11 cellular contexts compared by ENCODE assay signal in the genomic region with DNA sequence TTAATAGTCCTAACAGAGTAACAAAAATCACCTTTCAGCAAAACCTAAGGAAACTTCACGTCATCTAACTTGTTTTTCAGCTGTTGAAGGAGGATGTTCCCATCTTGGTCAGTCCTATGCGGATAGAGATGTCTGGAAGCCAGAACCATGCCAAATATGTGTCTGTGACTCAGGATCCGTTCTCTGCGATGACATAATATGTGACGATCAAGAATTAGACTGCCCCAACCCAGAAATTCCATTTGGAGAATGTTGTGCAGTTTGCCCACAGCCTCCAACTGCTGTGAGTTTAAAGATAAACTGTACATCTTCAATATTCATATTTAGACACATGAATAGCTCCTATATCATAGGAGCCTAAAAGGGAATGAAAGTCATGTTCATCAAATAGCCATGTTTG. TPM values are rescaled to one million over a fixed set of nuclear protein-coding genes. Genes with fewer than 3 reads are reported as not detected.
A peak's percentile ranks its signal among the peaks of the same experiment; 100 is the strongest.
DNase-seq lines count a peak whose midpoint lies in the region; ATAC-seq, FAIRE-seq and TF ChIP-seq lines count a peak whose summit lies in the region.
"Had no signal": no experiment of that assay in that cellular context is flagged by ENCODE, and none has a peak within 500 bp of the region (broad histone marks: within the 10 kb centered on the region; RNA-seq: fewer than 3 reads in every experiment).

No MANE protein-coding gene starts in this region.

- H2BK15ac ChIP-seq in H9 (ENCODE audit: low read depth, low read length): no peak overlapping the region

- ATAC-seq in GM18861 (IDR thresholded peaks at IDR 0.05; ENCODE audit: unreplicated experiment): no peak
- no peak for ATAC-seq in HG02885 (IDR thresholded peaks at IDR 0.05; ENCODE audit: poor library complexity, unreplicated experiment)
- no peak for ATAC-seq in GM21526 (IDR thresholded peaks at IDR 0.05; ENCODE audit: low FRiP score, unreplicated experiment)

- H3K9me3 ChIP-seq in muscle layer of colon (ENCODE audit: low read length): no peaks in the 10 kb centered on the region
- no peaks in the 10 kb centered on the region for H3K9me3 ChIP-seq in H9 (ENCODE audit: control insufficient read depth, low read depth, low read length)

- H3K79me1 ChIP-seq in H9 (ENCODE audit: insufficient read depth, low read depth, low read length, poor library complexity, severe bottlenecking): no peaks in the 10 kb centered on the region

- no peak overlapping the region for H3K18ac ChIP-seq in H9 (ENCODE audit: insufficient read length, low read depth, low read length)

- H4K5ac ChIP-seq in H9 (ENCODE audit: insufficient read length, low read depth, low read length): no peak overlapping the region

- H4K91ac ChIP-seq in H9 (ENCODE audit: insufficient read length, low read depth, low read length): no peak overlapping the region

- H2AFZ ChIP-seq in H9 (ENCODE audit: low read length): no peak overlapping the region

- H4K20me1 ChIP-seq in H9 (ENCODE audit: control insufficient read depth, insufficient read depth, insufficient read length): no peaks in the 10 kb centered on the region

- no CpG with 5 or more reads among the region's 5 CpGs for WGBS in H9 (ENCODE audit: extremely low coverage, insufficient read length, low lambda C conversion rate)

- H3K23me2 ChIP-seq in H9 (ENCODE audit: insufficient read length, low read depth, low read length, poor library complexity, severe bottlenecking): no peaks in the 10 kb centered on the region

- peak overlapping the region; percentile 61 to 65 for H3K27ac ChIP-seq in coronary artery
- H3K27ac ChIP-seq in muscle layer of colon (ENCODE audit: low read depth, low read length): peak overlapping the region; percentile 45
- no peak overlapping the region for H3K27ac ChIP-seq in H9 (ENCODE audit: insufficient read length, low read depth, low read length)

- no peak overlapping the region for H3K27ac Mint-ChIP-seq in H9

- no peaks in the 10 kb centered on the region for H3K27me3 Mint-ChIP-seq in H9 (ENCODE audit: low read depth)

- no peaks in the 10 kb centered on the region for H3K79me2 ChIP-seq in H9 (ENCODE audit: insufficient read depth, low read length)

- no peak for TF ChIP-seq CTCF in coronary artery (IDR thresholded peaks at IDR 0.05)
- no peak for TF ChIP-seq CTCF in H9 (conservative IDR thresholded peaks at IDR 0.05)

- DNase-seq in M059J (ENCODE audit: low read depth) (peak; percentile 72), coronary artery (ENCODE audit: low spot score) (no peak), urothelium cell line (ENCODE audit: low spot score) (peak; percentile 33), H9 (no peak)
- DNase-seq: activated T-cell treated with anti-CD3 and anti-CD28 coated beads, Interleukin-2, amount 50 U/mL, for 48 hours; NCI-H1694; nucleus accumbens had no signal

- peak overlapping the region; percentile 3 for H3K9ac ChIP-seq in muscle layer of colon (ENCODE audit: low read length)
- H3K9ac ChIP-seq in H9 (ENCODE audit: extremely low read depth, insufficient read length, low read length): no peak overlapping the region

- no peaks in the 10 kb centered on the region for H3K4me1 Mint-ChIP-seq in H9

- H3K4me3 ChIP-seq in coronary artery: peak overlapping the region; percentile 46
- no peak overlapping the region for H3K4me3 ChIP-seq in muscle layer of colon (ENCODE audit: low read depth in 1 of 2, low read length in 2 of 2)

- H2BK12ac ChIP-seq in H9 (ENCODE audit: insufficient read length, low read depth, low read length): no peak overlapping the region

- no peaks in the 10 kb centered on the region for H3K36me3 Mint-ChIP-seq in H9 (ENCODE audit: insufficient read depth in 1 of 3, low read depth in 3 of 3)

- no peak overlapping the region for H2BK20ac ChIP-seq in H9 (ENCODE audit: low read depth, low read length, poor library complexity, severe bottlenecking)

- no peak overlapping the region for H3K4me2 ChIP-seq in H9 (ENCODE audit: insufficient read depth, insufficient read length, low read length)

- H3K4ac ChIP-seq in H9 (ENCODE audit: low read depth, low read length): no peak overlapping the region

- no peak for FAIRE-seq in urothelium cell line (lab: Jason Lieb, UNC)

- H2AK5ac ChIP-seq in H9 (ENCODE audit: insufficient read length, low read length): no peak overlapping the region

- no peak overlapping the region for H2BK120ac ChIP-seq in H9 (ENCODE audit: low read depth, low read length, poor library complexity, severe bottlenecking)

- no peak overlapping the region for H3K23ac ChIP-seq in H9 (ENCODE audit: insufficient read length, low read depth, low read length)

- H3K56ac ChIP-seq in H9 (ENCODE audit: insufficient read length, low read depth, low read length): no peak overlapping the region

- H3K36me3 ChIP-seq in muscle layer of colon (ENCODE audit: insufficient read depth, low read length): peaks cover 35% of the 10 kb centered on the region

- H3K4me1 ChIP-seq in muscle layer of colon (ENCODE audit: insufficient read depth, low read length): peaks cover 28% of the 10 kb centered on the region
- no peaks in the 10 kb centered on the region for H3K4me1 ChIP-seq in H9 (ENCODE audit: insufficient read depth, low read length)

- H3K14ac ChIP-seq in H9 (ENCODE audit: insufficient read depth, low read length): no peak overlapping the region

- H3K9me3 Mint-ChIP-seq in H9: no peaks in the 10 kb centered on the region

- H3K4me3 Mint-ChIP-seq in H9: no peak overlapping the region

- H3K27me3 ChIP-seq in muscle layer of colon (ENCODE audit: control insufficient read depth in 1 of 2, insufficient read depth in 2 of 2, low read length in 2 of 2) (no peaks in the 10 kb centered on the region), H9 (ENCODE audit: insufficient read depth, low read length) (no peaks in the 10 kb centered on the region)

- H2BK5ac ChIP-seq in H9 (ENCODE audit: insufficient read length, low read length): no peak overlapping the region

- no peak overlapping the region for H3T11ph ChIP-seq in H9 (ENCODE audit: low read length)

- no peak overlapping the region for H4K8ac ChIP-seq in H9 (replicated peaks; ENCODE audit: insufficient read length, low read depth, low read length)

RNA-seq across cellular contexts. Expression of gene COL3A1, which starts 10.5 kb away (rescaled TPM):
- 88.9 and 103 TPM in 2 replicates for total RNA-seq in M059J (2014; rRNA removed; shearing (Covaris generic))
- not detected in 2 replicates for total RNA-seq in H9 (2021)

Comparison
In these comparisons a context has a peak if more than half of its experiments do, and no peak if none do; other contexts are left out.
1. DNase-seq: peak in M059J (single experiment) and urothelium cell line (single experiment); none in coronary artery (single experiment) and H9 (single experiment).
2. RNA of gene COL3A1, which starts 10.5 kb away (total RNA-seq): 88.9 to 103 TPM in M059J; not detected in H9; every median in the first group is over 10 times any median in the second.